In the genomic region with DNA sequence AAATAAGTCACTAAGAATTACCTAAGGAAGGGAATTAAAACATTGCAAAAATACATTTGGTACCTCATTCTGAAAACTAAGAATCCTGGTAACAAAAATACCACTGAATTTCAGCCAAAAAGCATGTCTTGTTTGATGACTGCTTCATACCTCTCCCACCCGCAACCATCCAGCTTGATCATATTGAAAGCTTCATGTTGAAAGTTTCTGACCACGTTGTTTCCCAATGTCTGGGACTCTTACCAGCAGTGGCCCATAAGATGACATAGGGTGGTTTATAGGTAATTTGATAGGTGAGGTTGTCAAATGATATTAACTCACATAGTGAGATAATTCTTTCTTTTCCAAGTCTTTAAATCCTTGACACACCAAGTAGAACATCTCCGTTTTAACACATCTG, we compare ENCODE assay signal across 23 cellular contexts.
"Had no signal": no experiment of that assay in that cellular context is flagged by ENCODE, and none has a peak within 500 bp of the region (broad histone marks: within the 10 kb centered on the region; RNA-seq: fewer than 3 reads in every experiment).

No MANE protein-coding gene starts in this region.

- H3K36me3 ChIP-seq: prostate gland had no signal

- H3K27me3 Mint-ChIP-seq: activated naive CD4-positive, alpha-beta T cell treated with anti-CD3 and anti-CD28 coated beads, Interleukin-2, amount 50 U/mL, for 24 hours; stimulated activated naive CD8-positive, alpha-beta T cell treated with anti-CD3 and anti-CD28 coated beads, Interleukin-15, amount 100 ng/mL, for 72 hours had no signal

- H3K4me3 Mint-ChIP-seq: activated naive CD4-positive, alpha-beta T cell treated with anti-CD3 and anti-CD28 coated beads, Interleukin-2, amount 50 U/mL, for 24 hours; endodermal cell; immature natural killer cell; stimulated activated naive CD8-positive, alpha-beta T cell treated with anti-CD3 and anti-CD28 coated beads, Interleukin-15, amount 100 ng/mL, for 72 hours had no signal

- H3K4me1 ChIP-seq: adrenal gland, body of pancreas, prostate gland, vagina had no signal

- H3K36me3 Mint-ChIP-seq: activated naive CD4-positive, alpha-beta T cell treated with anti-CD3 and anti-CD28 coated beads, Interleukin-2, amount 50 U/mL, for 24 hours; immature natural killer cell had no signal

- H3K27ac ChIP-seq: adrenal gland, body of pancreas, epithelial cell of prostate, prostate gland, right atrium auricular region, vagina had no signal

- H3K9me3 Mint-ChIP-seq: endodermal cell had no signal

- H3K9me3 ChIP-seq: adrenal gland, body of pancreas, prostate gland, right atrium auricular region, vagina had no signal

- H3K4me1 Mint-ChIP-seq: activated naive CD4-positive, alpha-beta T cell treated with anti-CD3 and anti-CD28 coated beads, Interleukin-2, amount 50 U/mL, for 24 hours; immature natural killer cell; stimulated activated naive CD8-positive, alpha-beta T cell treated with anti-CD3 and anti-CD28 coated beads, Interleukin-15, amount 100 ng/mL, for 72 hours had no signal

- DNase-seq: activated CD4-positive, CD25-positive, alpha-beta regulatory T cell treated with anti-CD3 and anti-CD28 coated beads, Interleukin-2, amount 50 U/mL, for 72 hours; activated CD8-positive, alpha-beta memory T cell treated with anti-CD3 and anti-CD28 coated beads for 24 hours; activated CD8-positive, alpha-beta memory T cell treated with anti-CD3 and anti-CD28 coated beads, Interleukin-2, amount 50 U/mL, for 48 hours; activated effector memory CD4-positive, alpha-beta T cell treated with anti-CD3 and anti-CD28 coated beads, Interleukin-2, amount 50 U/mL, for 16 hours; activated T-cell treated with anti-CD3 and anti-CD28 coated beads, Interleukin-2, amount 50 U/mL, for 48 hours; adrenal gland; body of pancreas; caudate nucleus; dorsolateral prefrontal cortex; endodermal cell; immature natural killer cell; occipital lobe; stimulated activated CD4-positive, alpha-beta T cell treated with anti-CD3 and anti-CD28 coated beads, Interleukin-15, amount 100 ng/mL, for 24 hours; stimulated activated CD4-positive, alpha-beta T cell treated with anti-CD3 and anti-CD28 coated beads, Interleukin-2, amount 100 ng/mL, for 48 hours; stimulated activated naive CD8-positive, alpha-beta T cell treated with anti-CD3 and anti-CD28 coated beads, Interleukin-15, amount 100 ng/mL, for 72 hours; T1000; trophoblast cell had no signal

- H3K27ac Mint-ChIP-seq: activated naive CD4-positive, alpha-beta T cell treated with anti-CD3 and anti-CD28 coated beads, Interleukin-2, amount 50 U/mL, for 24 hours; endodermal cell; immature natural killer cell; stimulated activated naive CD8-positive, alpha-beta T cell treated with anti-CD3 and anti-CD28 coated beads, Interleukin-15, amount 100 ng/mL, for 72 hours had no signal

- H3K27me3 ChIP-seq: adrenal gland, body of pancreas, dorsolateral prefrontal cortex, right atrium auricular region, vagina had no signal

- H3K4me3 ChIP-seq: adrenal gland, body of pancreas, dorsolateral prefrontal cortex, prostate gland, right atrium auricular region, skin epidermis, vagina had no signal
